In the genomic region with DNA sequence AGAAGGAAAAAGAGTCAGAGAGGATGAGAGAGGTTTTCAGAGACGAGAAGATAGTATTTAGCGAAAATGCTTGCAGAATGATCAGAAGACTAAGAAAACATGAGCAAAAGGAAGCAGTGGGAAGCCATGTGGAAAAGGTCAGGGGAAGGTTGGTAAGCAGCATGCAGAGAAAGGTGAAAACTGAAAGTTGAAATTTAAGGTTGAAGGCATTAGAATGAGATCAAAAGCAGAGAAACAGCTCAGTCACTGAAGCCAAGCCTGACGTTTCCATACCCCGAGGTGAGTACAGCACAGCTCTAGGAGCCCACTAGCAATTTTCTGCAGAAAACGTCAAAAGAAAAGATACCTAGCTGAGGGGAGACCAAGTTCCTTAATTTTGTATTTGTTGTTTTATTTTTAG, we compare ENCODE assay signal across 8 cellular contexts. TPM values are rescaled to one million over a fixed set of nuclear protein-coding genes. Genes with fewer than 3 reads are reported as not detected.
DNase-seq lines count a peak whose midpoint lies in the region; ATAC-seq and TF ChIP-seq lines count a peak whose summit lies in the region.
"Had no signal": no experiment of that assay in that cellular context is flagged by ENCODE, and none has a peak within 500 bp of the region (broad histone marks: within the 10 kb centered on the region; RNA-seq: fewer than 3 reads in every experiment).

No MANE protein-coding gene starts in this region.

- intact Hi-C loops in posterior vena cava (cut with DNase I): no loop called here

- no peaks in the 10 kb centered on the region for H3K79me2 ChIP-seq in fibroblast of lung (ENCODE audit: control insufficient read depth, insufficient read depth, low read length)

- H2AFZ ChIP-seq in fibroblast of lung (ENCODE audit: low read length): peak overlapping the region; percentile 61

- peak; percentile 86 for ATAC-seq in GM18511 (IDR thresholded peaks at IDR 0.05; ENCODE audit: unreplicated experiment)
- peak; percentile 72 for ATAC-seq in GM21367 (IDR thresholded peaks at IDR 0.05; ENCODE audit: unreplicated experiment)
- ATAC-seq in HG03196 (IDR thresholded peaks at IDR 0.05; ENCODE audit: unreplicated experiment): peak; percentile 88
- ATAC-seq in HG03457 (IDR thresholded peaks at IDR 0.05; ENCODE audit: unreplicated experiment): no peak

- TF ChIP-seq CTCF in fibroblast of lung (conservative IDR thresholded peaks at IDR 0.05 in 1 of 2, IDR thresholded peaks at IDR 0.05 in 1 of 2; ENCODE audit: low read depth in 1 of 2, low read length in 2 of 2): no peak

- no peak for DNase-seq in fibroblast of lung (ENCODE audit: low read depth in 2 of 2)
- DNase-seq in posterior vena cava (ENCODE audit: low spot score): no peak
- no peak for DNase-seq in 8988T

- no peak overlapping the region for H3K4me2 ChIP-seq in fibroblast of lung (ENCODE audit: extremely low read depth, insufficient read depth, low read length)

- no peaks in the 10 kb centered on the region for H3K36me3 ChIP-seq in fibroblast of lung (ENCODE audit: control insufficient read depth, insufficient read depth, low read length)

- H3K4me1 ChIP-seq in fibroblast of lung (ENCODE audit: control insufficient read depth, extremely low read depth, insufficient read depth, low read length): no peaks in the 10 kb centered on the region

- no peaks in the 10 kb centered on the region for H3K9me3 ChIP-seq in fibroblast of lung (ENCODE audit: control insufficient read depth, insufficient read depth, low read depth, low read length)

- H3K27ac ChIP-seq in fibroblast of lung (ENCODE audit: insufficient read depth, low read length): no peak overlapping the region

- H3K4me3 ChIP-seq in fibroblast of lung (replicated peaks in 1 of 4; ENCODE audit: control extremely low read depth in 1 of 4, insufficient read depth in 1 of 4, low read depth in 3 of 4, low read length in 4 of 4): no peak overlapping the region
- H3K4me3 ChIP-seq: lung had no signal

- H4K20me1 ChIP-seq in fibroblast of lung (ENCODE audit: control insufficient read depth, extremely low read depth, insufficient read depth, low read length): no peaks in the 10 kb centered on the region

- H3K9ac ChIP-seq in fibroblast of lung (ENCODE audit: insufficient read depth, low read length): no peak overlapping the region

- H3K27me3 ChIP-seq in fibroblast of lung (ENCODE audit: control insufficient read depth, insufficient read depth, low read length): no peaks in the 10 kb centered on the region

RNA-seq across cellular contexts. Expression of a gene that starts 19.1 kb away (rescaled TPM):
- total RNA-seq in fibroblast of lung: 16.4 and 28.9 TPM in 2 replicates
- polyA plus RNA-seq in fibroblast of lung: 16.3 and 18.0 TPM in 2 replicates
- polyA plus RNA-seq in fibroblast of lung (2012): 13.0 and 14.7 TPM in 2 replicates
- polyA minus RNA-seq in fibroblast of lung (ENCODE audit: low replicate concordance): 1.1 and 14.7 TPM in 2 replicates
- 10 to 100 TPM; 18.6 to 19.2 TPM for total RNA-seq in posterior vena cava
